ENCODE assay signal across 9 cellular contexts in the genomic region with DNA sequence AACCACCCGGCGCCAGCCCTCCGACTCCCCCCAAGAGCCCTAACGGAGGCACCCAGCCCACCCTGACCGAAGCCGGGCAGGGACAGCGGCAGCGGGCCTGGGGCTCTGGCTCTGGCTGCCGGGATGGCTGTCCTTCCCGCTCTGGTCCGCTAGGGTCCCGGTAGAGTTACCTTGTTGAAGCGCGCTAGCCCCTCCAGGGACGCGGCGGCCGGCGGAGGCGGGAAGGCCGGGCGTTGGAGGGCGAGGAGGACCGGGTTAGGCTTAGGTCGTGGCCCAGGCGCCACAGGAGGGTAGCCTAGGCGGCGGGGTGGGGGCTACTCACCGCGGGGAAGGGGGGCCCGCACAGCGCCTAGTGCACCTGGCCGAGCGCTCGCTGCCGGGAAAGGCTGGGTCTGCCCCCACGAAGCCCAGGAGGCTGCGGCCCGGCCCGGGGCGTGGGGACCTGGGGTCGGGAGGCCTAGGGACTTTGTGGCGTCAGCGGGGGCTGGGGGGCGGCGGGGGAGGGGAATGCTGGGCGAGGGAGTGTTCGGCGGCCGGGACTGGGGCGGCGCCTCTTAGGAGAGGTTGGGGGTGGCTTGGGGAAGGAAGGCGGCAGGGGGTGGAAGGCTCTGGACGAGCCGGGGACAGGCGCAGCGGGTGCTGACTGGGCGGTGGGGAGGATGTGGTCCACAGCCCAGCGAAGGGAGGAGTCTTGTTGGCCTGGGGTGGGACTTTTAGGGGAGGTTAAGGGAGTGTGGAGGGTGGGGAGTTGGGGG. TPM values are rescaled to one million over a fixed set of nuclear protein-coding genes. Genes with fewer than 3 reads are reported as not detected.
DNase-seq lines count a peak whose midpoint lies in the region; ATAC-seq, FAIRE-seq and TF ChIP-seq lines count a peak whose summit lies in the region.
"Had no signal": no experiment of that assay in that cellular context is flagged by ENCODE, and none has a peak within 500 bp of the region (broad histone marks: within the 10 kb centered on the region; RNA-seq: fewer than 3 reads in every experiment).

Gene TRIM17, minus strand, starts transcription at position 645 of the 755 bp plus-strand sequence. CDS start 1,789 bp downstream, outside the sequence.

- H3K27me3 ChIP-seq in breast epithelium (no peaks in the 10 kb centered on the region), keratinocyte (ENCODE audit: control insufficient read depth, extremely low read depth, insufficient read depth, low read length) (no peaks in the 10 kb centered on the region)

- dilution Hi-C loops in keratinocyte (cut with MboI; ENCODE audit: extremely low pct_ligation_motif_present, low sequenced_read_pairs): no loop called here

- H3K27ac ChIP-seq in breast epithelium (peak within 1 kb of the TSS; percentile 49 to 80), keratinocyte (ENCODE audit: control insufficient read depth, insufficient read depth, low read length) (peak within 1 kb of the TSS; percentile 46)

- H3K9me3 ChIP-seq in breast epithelium: no peaks in the 10 kb centered on the region
- H3K9me3 ChIP-seq in keratinocyte (ENCODE audit: control insufficient read depth, low read depth, low read length): no peaks in the 10 kb centered on the region

- H3K9me1 ChIP-seq in keratinocyte (ENCODE audit: control insufficient read depth, extremely low read depth, insufficient read depth, low read length): no peaks in the 10 kb centered on the region

- DNase-seq in RPMI8226 (peak; percentile 29), breast epithelium (ENCODE audit: low spot score in 2 of 2) (peak in 1 of 2 donors; percentile 41), keratinocyte (ENCODE audit: low read depth, low spot score) (no peak), GDM1 (lab: John Stamatoyannopoulos, UW) (no peak), UCSD-AML1 (lab: John Stamatoyannopoulos, UW; ENCODE audit: unreplicated experiment) (no peak)
- DNase-seq in stimulated activated CD4-positive, alpha-beta T cell treated with anti-CD3 and anti-CD28 coated beads, TNF-alpha, amount 100 ng/mL, for 48 hours (ENCODE audit: low read depth in 3 of 3): peak in 2 of 3 donors; percentile 9 to 24

- TF ChIP-seq CTCF in GM12872 (IDR thresholded peaks at IDR 0.05; ENCODE audit: insufficient read depth, low read depth, low read length) (peak; percentile 27; the same call in 1 of the 3 replicates), breast epithelium (IDR thresholded peaks at IDR 0.05) (peak; percentile 11 to 60 (median 54)), keratinocyte (optimal IDR thresholded peaks at IDR 0.05 in 1 of 3, IDR thresholded peaks at IDR 0.05 in 1 of 3, conservative IDR thresholded peaks at IDR 0.05 in 1 of 3; ENCODE audit: extremely low read depth in 1 of 3, insufficient read depth in 2 of 3, low read length in 3 of 3) (peak; percentile 26 to 54 (median 27))

- no peaks in the 10 kb centered on the region for H3K79me2 ChIP-seq in keratinocyte (ENCODE audit: control insufficient read depth, insufficient read depth, low read length)

- H4K20me1 ChIP-seq in keratinocyte (ENCODE audit: control insufficient read depth, extremely low read depth, insufficient read depth, low read length): no peaks in the 10 kb centered on the region

- TF ChIP-seq POLR2A in breast epithelium (IDR thresholded peaks at IDR 0.05): no peak

- intact Hi-C loops in breast epithelium (cut with DNase I; ENCODE audit: low total_unique reads): no loop called here

- H3K4me1 ChIP-seq in breast epithelium (no peaks in the 10 kb centered on the region), keratinocyte (ENCODE audit: control insufficient read depth, extremely low read depth, insufficient read depth, low read length) (peaks cover 21% of the 10 kb centered on the region)

- H2AFZ ChIP-seq in keratinocyte (ENCODE audit: control insufficient read depth, low read length): no peak within 1 kb of the TSS

- H3K4me2 ChIP-seq in keratinocyte (ENCODE audit: control insufficient read depth, extremely low read depth, insufficient read depth, low read depth, low read length): peak within 1 kb of the TSS; percentile 79

- peak within 1 kb of the TSS; percentile 47 for H3K9ac ChIP-seq in keratinocyte (ENCODE audit: control insufficient read depth, extremely low read depth, insufficient read depth, low read length)

- H3K36me3 ChIP-seq in breast epithelium (no peaks in the 10 kb centered on the region), keratinocyte (ENCODE audit: control insufficient read depth in 2 of 2, extremely low read depth in 1 of 2, insufficient read depth in 2 of 2, low read length in 2 of 2) (peaks cover under 1 to 5% of the 10 kb centered on the region in 2 experiments)

- H3K4me3 ChIP-seq in breast epithelium (peak within 1 kb of the TSS; percentile 39 to 91 (median 69)), keratinocyte (ENCODE audit: control insufficient read depth in 2 of 3, extremely low read depth in 1 of 3, insufficient read depth in 2 of 3, low read depth in 1 of 3, low read length in 3 of 3) (peak within 1 kb of the TSS; percentile 47 to 67 (median 51))

- no peak for ATAC-seq in GM18873 (IDR thresholded peaks at IDR 0.05; ENCODE audit: low FRiP score, unreplicated experiment)

- no peak for FAIRE-seq in keratinocyte (lab: Jason Lieb, UNC)

RNA-seq across cellular contexts. Expression of gene TRIM17, which starts in this region (rescaled TPM):
- 1 to 10 TPM in 2 of 3 donors, not detected in 1; 7.3 to 9.5 TPM for total RNA-seq in breast epithelium
- polyA plus RNA-seq in keratinocyte: 0.14 to 0.53 TPM (median 0.24 TPM) in 3 replicates
- 1.7 TPM for polyA plus RNA-seq in keratinocyte (2011; ENCODE audit: low read depth)
- 0.13 TPM in 2 replicates for polyA plus RNA-seq in keratinocyte (2011; cell fraction: cytosol; rRNA removed)
- 2.2 and 2.3 TPM in 2 replicates for polyA plus RNA-seq in keratinocyte (2011; cell fraction: nucleus; rRNA removed)
- 0.18 and 1.6 TPM in 2 replicates for polyA plus RNA-seq in keratinocyte (2012; ENCODE audit: low replicate concordance)
- 0.32 to 1.4 TPM (median 0.43 TPM) in 3 replicates for polyA minus RNA-seq in keratinocyte
- polyA minus RNA-seq in keratinocyte (2011; cell fraction: cytosol; rRNA and poly(A)+ RNA removed): not detected
- polyA minus RNA-seq in keratinocyte (2011; cell fraction: nucleus; rRNA and poly(A)+ RNA removed): 0.63 and 0.78 TPM in 2 replicates
- total RNA-seq: pulmonary artery endothelial cell had no signal

Comparison
In these comparisons a context has a peak if more than half of its experiments do, and no peak if none do; other contexts are left out.
1. DNase-seq: peak in RPMI8226 (single experiment) and stimulated activated CD4-positive, alpha-beta T cell treated with anti-CD3 and anti-CD28 coated beads, TNF-alpha, amount 100 ng/mL, for 48 hours (2 of 3); none in keratinocyte (single experiment), GDM1 (single experiment) and UCSD-AML1 (single experiment).
2. Peak in every context shown above with its lines, with median percentiles within 50 percentile points of each other: CTCF ChIP-seq.